ENCODE assay signal across 22 cellular contexts in the genomic region with DNA sequence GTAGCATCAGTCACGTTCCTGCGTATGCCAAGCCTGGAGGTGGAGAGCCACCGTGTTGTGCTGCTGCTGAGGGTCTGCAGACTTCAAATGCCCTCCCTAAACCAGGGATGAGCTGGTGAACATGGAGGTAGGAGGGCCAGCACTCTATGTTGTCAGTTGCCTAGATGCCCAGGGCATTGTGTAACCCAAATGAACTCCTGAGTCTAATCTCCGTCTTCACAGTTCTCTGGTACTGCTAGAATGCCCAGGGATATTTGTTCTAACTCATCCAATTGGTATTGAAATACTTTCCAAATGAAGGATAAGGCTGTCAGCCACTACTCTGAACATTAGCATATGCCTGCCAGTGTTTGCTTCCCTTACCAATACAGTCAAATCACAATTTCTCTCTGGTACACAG.
DNase-seq lines count a peak whose midpoint lies in the region; ATAC-seq and TF ChIP-seq lines count a peak whose summit lies in the region.
"Had no signal": no experiment of that assay in that cellular context is flagged by ENCODE, and none has a peak within 500 bp of the region (broad histone marks: within the 10 kb centered on the region; RNA-seq: fewer than 3 reads in every experiment).

No MANE protein-coding gene starts in this region.

- H3K27ac ChIP-seq in right cardiac atrium (ENCODE audit: low read length): no peak overlapping the region
- no peak overlapping the region for H3K27ac ChIP-seq in esophagus muscularis mucosa (replicated peaks in 1 of 4)
- H3K27ac ChIP-seq: 22Rv1, BLaER1, C4-2B had no signal

- no peak overlapping the region for H3K9ac ChIP-seq in adipocyte (ENCODE audit: low read length)
- H3K9ac ChIP-seq: BLaER1 had no signal

- H3K4me1 ChIP-seq in right cardiac atrium (ENCODE audit: control insufficient read depth, insufficient read depth, low read length): no peaks in the 10 kb centered on the region
- H3K4me1 ChIP-seq in adipocyte (ENCODE audit: control insufficient read depth, insufficient read depth, low read length): no peaks in the 10 kb centered on the region
- H3K4me1 ChIP-seq in esophagus muscularis mucosa: no peaks in the 10 kb centered on the region
- H3K4me1 ChIP-seq: BLaER1, Caco-2 had no signal

- no peak overlapping the region for H3K4me3 Mint-ChIP-seq in activated T-helper 17 cell treated with anti-CD3 and anti-CD28 coated beads, Interleukin-2, amount 50 U/mL, for 72 hours
- H3K4me3 Mint-ChIP-seq: B cell; CD4-positive, CD25-positive, alpha-beta regulatory T cell; CD8-positive, alpha-beta T cell had no signal

- ATAC-seq in left ventricle myocardium superior: peak; percentile 25
- ATAC-seq in right cardiac atrium: no peak
- no peak for ATAC-seq in activated T-helper 17 cell treated with anti-CD3 and anti-CD28 coated beads, Interleukin-2, amount 50 U/mL, for 72 hours (replicated peaks)
- no peak for ATAC-seq in GM18520 (IDR thresholded peaks at IDR 0.05; ENCODE audit: unreplicated experiment)
- ATAC-seq: CD8-positive, alpha-beta T cell; GM12878 had no signal

- peaks cover 7% of the 10 kb centered on the region for H3K9me3 Mint-ChIP-seq in activated T-helper 17 cell treated with anti-CD3 and anti-CD28 coated beads, Interleukin-2, amount 50 U/mL, for 72 hours

- H3K4me3 ChIP-seq in right cardiac atrium (ENCODE audit: low read length): no peak overlapping the region
- no peak overlapping the region for H3K4me3 ChIP-seq in adipocyte (ENCODE audit: low read length)
- H3K4me3 ChIP-seq in esophagus muscularis mucosa: no peak overlapping the region
- H3K4me3 ChIP-seq: BLaER1, GM12878 had no signal

- H3K36me3 ChIP-seq in adipocyte (ENCODE audit: control insufficient read depth, insufficient read depth, low read length, severe bottlenecking): no peaks in the 10 kb centered on the region
- H3K36me3 ChIP-seq in esophagus muscularis mucosa: no peaks in the 10 kb centered on the region
- H3K36me3 ChIP-seq: BLaER1 had no signal

- H3K27me3 Mint-ChIP-seq in activated T-helper 17 cell treated with anti-CD3 and anti-CD28 coated beads, Interleukin-2, amount 50 U/mL, for 72 hours: no peaks in the 10 kb centered on the region
- H3K27me3 Mint-ChIP-seq: B cell; CD4-positive, CD25-positive, alpha-beta regulatory T cell had no signal

- TF ChIP-seq CTCF in esophagus muscularis mucosa (IDR thresholded peaks at IDR 0.05): no peak

- H3K36me3 Mint-ChIP-seq in activated T-helper 17 cell treated with anti-CD3 and anti-CD28 coated beads, Interleukin-2, amount 50 U/mL, for 72 hours (ENCODE audit: low read depth): no peaks in the 10 kb centered on the region
- H3K36me3 Mint-ChIP-seq: CD4-positive, CD25-positive, alpha-beta regulatory T cell; CD8-positive, alpha-beta T cell had no signal

- TF ChIP-seq POLR2A in esophagus muscularis mucosa (IDR thresholded peaks at IDR 0.05; ENCODE audit: low read depth): no peak

- H3K9me3 ChIP-seq in right cardiac atrium (ENCODE audit: control insufficient read depth, low read length) (no peaks in the 10 kb centered on the region), adipocyte (ENCODE audit: control insufficient read depth, low read length) (peaks cover 17% of the 10 kb centered on the region), esophagus muscularis mucosa (peaks cover 0 to 9% (median 2%) of the 10 kb centered on the region in 4 donors)
- H3K9me3 ChIP-seq: BLaER1, Caco-2 had no signal

- intact Hi-C loops in left ventricle myocardium superior (cut with micrococcal nuclease) (no loop called here), right cardiac atrium (cut with DNase I) (no loop called here), esophagus muscularis mucosa (cut with DNase I) (no loop called here)

- 73% methylated on average over 4 of the region's 4 CpGs for WGBS in right cardiac atrium
- WGBS in esophagus muscularis mucosa: 83% methylated on average over 4 of the region's 4 CpGs

- no peak for DNase-seq in left ventricle myocardium superior
- DNase-seq in right cardiac atrium: no peak
- peak; percentile 15 for DNase-seq in adipocyte (ENCODE audit: low read depth)
- peak; percentile 55 for DNase-seq in esophagus muscularis mucosa (ENCODE audit: extremely low spot score)
- no peak for DNase-seq in activated T-cell treated with anti-CD3 and anti-CD28 coated beads, Interleukin-2, amount 50 U/mL, for 48 hours
- DNase-seq in stimulated activated CD4-positive, alpha-beta T cell treated with anti-CD3 and anti-CD28 coated beads, Interleukin-15, amount 100 ng/mL, for 24 hours: no peak
- DNase-seq: Caco-2; CD4-positive, CD25-positive, alpha-beta regulatory T cell; CD8-positive, alpha-beta T cell; DMS153; DND-41; EL; GDM1; GOT3; HCEC 1CT had no signal

- H3K4me1 Mint-ChIP-seq in activated T-helper 17 cell treated with anti-CD3 and anti-CD28 coated beads, Interleukin-2, amount 50 U/mL, for 72 hours: no peaks in the 10 kb centered on the region
- H3K4me1 Mint-ChIP-seq: B cell; CD4-positive, CD25-positive, alpha-beta regulatory T cell had no signal

- TF ChIP-seq EP300 in esophagus muscularis mucosa (IDR thresholded peaks at IDR 0.05): no peak

- H3K27me3 ChIP-seq in right cardiac atrium (ENCODE audit: control insufficient read depth, insufficient read depth) (no peaks in the 10 kb centered on the region), adipocyte (replicated peaks; ENCODE audit: control insufficient read depth, insufficient read depth, low read length) (no peaks in the 10 kb centered on the region), esophagus muscularis mucosa (no peaks in the 10 kb centered on the region)
- H3K27me3 ChIP-seq: BLaER1 had no signal

- no peak overlapping the region for H3K27ac Mint-ChIP-seq in activated T-helper 17 cell treated with anti-CD3 and anti-CD28 coated beads, Interleukin-2, amount 50 U/mL, for 72 hours
- H3K27ac Mint-ChIP-seq: B cell; CD4-positive, CD25-positive, alpha-beta regulatory T cell; CD8-positive, alpha-beta T cell had no signal

Comparison
In these comparisons a context has a peak if more than half of its experiments do, and no peak if none do; other contexts are left out.
1. DNase-seq: peak in adipocyte (single experiment) and esophagus muscularis mucosa (single experiment); none in left ventricle myocardium superior (single experiment), right cardiac atrium (0 of 3), activated T-cell treated with anti-CD3 and anti-CD28 coated beads, Interleukin-2, amount 50 U/mL, for 48 hours (0 of 2) and stimulated activated CD4-positive, alpha-beta T cell treated with anti-CD3 and anti-CD28 coated beads, Interleukin-15, amount 100 ng/mL, for 24 hours (single experiment).